In genomic region chr15:40064231-40064894, GRCh38 we compare ENCODE assay signal across 8 cellular contexts. TPM values are rescaled to one million over a fixed set of nuclear protein-coding genes. Genes with fewer than 3 reads are reported as not detected.
DNase-seq lines count a peak whose midpoint lies in the region; ATAC-seq and TF ChIP-seq lines count a peak whose summit lies in the region.

No MANE protein-coding gene starts in this region.

- H3K9me3 ChIP-seq in MG63: no peaks in the 10 kb centered on the region
- no peaks in the 10 kb centered on the region for H3K9me3 ChIP-seq in effector memory CD4-positive, alpha-beta T cell (ENCODE audit: control insufficient read depth, low read length)

- no peaks in the 10 kb centered on the region for H3K4me1 ChIP-seq in effector memory CD4-positive, alpha-beta T cell (ENCODE audit: control insufficient read depth, insufficient read depth, low read length, poor library complexity, severe bottlenecking)

- peak; percentile 56 for ATAC-seq in GM21526 (IDR thresholded peaks at IDR 0.05; ENCODE audit: low FRiP score, unreplicated experiment)

- H3K27me3 ChIP-seq in MG63: no peaks in the 10 kb centered on the region
- no peaks in the 10 kb centered on the region for H3K27me3 ChIP-seq in effector memory CD4-positive, alpha-beta T cell (replicated peaks; ENCODE audit: control insufficient read depth, insufficient read depth, low read length, poor library complexity, severe bottlenecking)
- H3K27me3 ChIP-seq in H7 (ENCODE audit: control insufficient read depth, insufficient read depth, low read length): no peaks in the 10 kb centered on the region

- DNase-seq in GM12865 (ENCODE audit: low read depth) (peak; percentile 92), MG63 (peak; percentile 93), epithelial cell of esophagus (ENCODE audit: low read depth) (peak; percentile 84), NCI-H128 (lab: John Stamatoyannopoulos, UW; ENCODE audit: unreplicated experiment) (no peak), H7 (no peak)
- no peak for DNase-seq in effector memory CD4-positive, alpha-beta T cell
- DNase-seq in stimulated activated CD4-positive, alpha-beta T cell treated with anti-CD3 and anti-CD28 coated beads, Interleukin-4, amount 100 ng/mL, for 1 hour: no peak

- H3K4me3 ChIP-seq in GM12865 (ENCODE audit: low read depth, low read length) (peak overlapping the region; percentile 62), MG63 (no peak overlapping the region), epithelial cell of esophagus (ENCODE audit: low read length) (no peak overlapping the region), H7 (ENCODE audit: insufficient read depth, low read depth, low read length) (no peak overlapping the region)
- H3K4me3 ChIP-seq in effector memory CD4-positive, alpha-beta T cell (ENCODE audit: insufficient read depth, low read depth, low read length, poor library complexity, severe bottlenecking): no peak overlapping the region

- H3K27ac ChIP-seq in effector memory CD4-positive, alpha-beta T cell (ENCODE audit: insufficient read depth, low read length, poor library complexity, severe bottlenecking): no peak overlapping the region

- H3K36me3 ChIP-seq in MG63 (no peaks in the 10 kb centered on the region), H7 (replicated peaks; ENCODE audit: control insufficient read depth, insufficient read depth, low read length) (no peaks in the 10 kb centered on the region)
- H3K36me3 ChIP-seq in effector memory CD4-positive, alpha-beta T cell (ENCODE audit: control insufficient read depth, insufficient read depth, low read length): no peaks in the 10 kb centered on the region

- no peak for TF ChIP-seq CTCF in GM12865 (IDR thresholded peaks at IDR 0.05; ENCODE audit: insufficient read depth, low read depth, low read length, missing control alignments)
- no peak for TF ChIP-seq CTCF in epithelial cell of esophagus (IDR thresholded peaks at IDR 0.05; ENCODE audit: insufficient read depth, low read depth, low read length, missing control alignments)

RNA-seq across cellular contexts. Expression of gene SRP14, which starts 25.4 kb away (rescaled TPM):
- 134 and 205 TPM in 2 replicates for total RNA-seq in MG63 (2014; rRNA removed; shearing (Covaris generic); ENCODE audit: low replicate concordance)
- total RNA-seq in H7 (2014; rRNA removed; shearing (Covaris generic)): 148 and 156 TPM in 2 replicates

RNA-seq across cellular contexts. Expression of gene BMF, which starts 44.3 kb away (rescaled TPM):
- 0.20 TPM in 1 of 2 replicates, not detected in the other for total RNA-seq in MG63 (2014; rRNA removed; shearing (Covaris generic); ENCODE audit: low replicate concordance)
- 11.9 and 12.4 TPM in 2 replicates for total RNA-seq in H7 (2014; rRNA removed; shearing (Covaris generic))

Comparison
In these comparisons a context has a peak if more than half of its experiments do, and no peak if none do; other contexts are left out.
1. DNase-seq: peak in GM12865 (single experiment), MG63 (single experiment) and epithelial cell of esophagus (single experiment); none in effector memory CD4-positive, alpha-beta T cell (0 of 3), stimulated activated CD4-positive, alpha-beta T cell treated with anti-CD3 and anti-CD28 coated beads, Interleukin-4, amount 100 ng/mL, for 1 hour (single experiment), NCI-H128 (single experiment) and H7 (single experiment).
2. RNA of gene BMF, which starts 44.3 kb away (total RNA-seq): 11.9 to 12.4 TPM in H7; 0.20 TPM in MG63; every median in the first group is over 10 times any median in the second.